In genomic region chr1:226971765-226972164, GRCh38 we compare ENCODE assay signal across 20 cellular contexts.
"Had no signal": no experiment of that assay in that cellular context is flagged by ENCODE, and none has a peak within 500 bp of the region (broad histone marks: within the 10 kb centered on the region; RNA-seq: fewer than 3 reads in every experiment).

No MANE protein-coding gene starts in this region.

- H3K27ac ChIP-seq: lower lobe of right lung had no signal

- H3K27me3 ChIP-seq: adrenal gland, heart right ventricle had no signal

- H3K4me3 Mint-ChIP-seq: activated T-cell treated with anti-CD3 and anti-CD28 coated beads, Interleukin-2, amount 50 U/mL, for 72 hours; naive thymus-derived CD4-positive, alpha-beta T cell; neural crest cell; type B pancreatic cell; WTC11 had no signal

- H3K9me3 ChIP-seq: adrenal gland, thoracic aorta had no signal

- H3K36me3 ChIP-seq: thoracic aorta had no signal

- H3K27ac Mint-ChIP-seq: activated T-cell treated with anti-CD3 and anti-CD28 coated beads, Interleukin-2, amount 50 U/mL, for 72 hours; type B pancreatic cell; WTC11 had no signal

- DNase-seq: activated CD8-positive, alpha-beta memory T cell treated with anti-CD3 and anti-CD28 coated beads, Interleukin-2, amount 50 U/mL, for 48 hours; activated naive CD4-positive, alpha-beta T cell treated with anti-CD3 and anti-CD28 coated beads, Interleukin-2, amount 50 U/mL, for 16 hours; activated T-cell treated with anti-CD3 and anti-CD28 coated beads, Interleukin-2, amount 50 U/mL, for 72 hours; central memory CD4-positive, alpha-beta T cell; dermis blood vessel endothelial cell; effector memory CD4-positive, alpha-beta T cell; heart right ventricle; left colon; lower lobe of right lung; naive thymus-derived CD4-positive, alpha-beta T cell; posterior cingulate gyrus; retina; stimulated activated CD4-positive, alpha-beta T cell treated with anti-CD3 and anti-CD28 coated beads, Interleukin-2, amount 100 ng/mL, for 48 hours; stimulated activated naive CD4-positive, alpha-beta T cell treated with Interleukin-2 at 50 U/mL for 16 hours; T-helper 9 cell had no signal

- H3K4me3 ChIP-seq: adrenal gland, heart right ventricle, lower lobe of right lung, thoracic aorta had no signal

- ATAC-seq: activated T-cell treated with anti-CD3 and anti-CD28 coated beads, Interleukin-2, amount 50 U/mL, for 72 hours; heart right ventricle; left colon; lower lobe of right lung; naive thymus-derived CD4-positive, alpha-beta T cell; WTC11 had no signal

- H3K27me3 Mint-ChIP-seq: naive thymus-derived CD4-positive, alpha-beta T cell; type B pancreatic cell had no signal
